In the genomic region with DNA sequence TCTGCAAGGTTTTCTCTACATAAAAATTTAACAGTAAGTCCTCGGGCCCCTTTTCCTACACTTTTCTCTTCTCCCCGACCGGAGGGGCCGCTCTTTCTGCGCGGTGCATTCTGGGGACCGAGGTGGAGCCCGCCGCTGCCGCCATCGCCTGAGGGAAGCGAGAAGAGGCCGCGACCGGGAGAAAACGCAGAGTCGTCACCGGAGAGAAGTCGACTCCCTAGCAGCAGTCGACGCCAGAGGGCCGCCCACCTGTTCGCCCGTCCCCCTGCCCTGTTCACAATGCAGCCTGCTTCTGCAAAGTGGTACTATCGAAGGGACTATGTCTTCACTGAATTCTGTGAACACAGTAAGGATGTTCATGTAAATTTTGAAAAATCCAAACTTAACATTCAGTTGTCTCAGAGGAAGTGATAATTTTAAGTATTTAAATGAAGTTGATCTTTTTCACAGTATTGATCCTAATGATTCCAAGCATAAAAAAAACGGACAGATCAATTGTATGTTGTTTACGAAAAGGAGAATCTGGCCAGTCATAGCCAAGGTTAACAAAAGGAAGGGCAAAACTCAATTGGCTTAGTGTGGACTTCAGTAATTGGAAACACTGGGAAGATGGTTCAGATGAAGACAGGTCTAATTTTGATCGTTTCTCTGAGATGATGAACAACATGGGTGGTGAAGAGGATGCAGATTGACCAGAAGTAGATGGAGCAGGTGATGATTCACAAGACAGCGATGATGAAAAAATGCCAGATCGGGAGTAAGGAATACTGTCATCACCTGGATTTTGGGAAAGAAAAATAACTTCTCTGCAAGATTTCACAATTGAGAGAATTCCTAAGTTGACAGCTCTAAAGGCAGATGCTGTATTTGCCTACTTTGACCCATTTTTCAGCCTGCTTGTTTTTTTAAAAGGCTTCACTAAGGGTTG, we compare ENCODE assay signal across 8 cellular contexts. TPM values are rescaled to one million over a fixed set of nuclear protein-coding genes. Genes with fewer than 3 reads are reported as not detected.
DNase-seq lines count a peak whose midpoint lies in the region; ATAC-seq and FAIRE-seq lines count a peak whose summit lies in the region.

No MANE protein-coding gene starts in this region.

- peak overlapping the region; percentile 30 for H3K4me3 ChIP-seq in skeletal muscle cell (ENCODE audit: low read depth, low read length)

- peak; percentile 62 for ATAC-seq in Right ventricle myocardium inferior

- FAIRE-seq in RCC 7860 (lab: Jason Lieb, UNC), result no peak

- intact Hi-C loops in Right ventricle myocardium inferior (cut with DNase I), result no loop called here

- peak; percentile 53 for DNase-seq in NCI-H1105 treated with DMSO at 0.1 percent for 48 hours (lab: John Stamatoyannopoulos, UW)
- peak; percentile 86 for DNase-seq in activated effector memory CD4-positive, alpha-beta T cell treated with anti-CD3 and anti-CD28 coated beads, Interleukin-2, amount 50 U/mL, for 16 hours
- DNase-seq in Right ventricle myocardium inferior (ENCODE audit: missing footprints), result peak; percentile 70
- DNase-seq in skeletal muscle cell (ENCODE audit: low read depth), result no peak
- DNase-seq in RCC 7860 (ENCODE audit: low spot score), result no peak
- DNase-seq in NCI-H526 treated with DMSO at 0.1 percent for 48 hours (lab: John Stamatoyannopoulos, UW), result no peak
- no peak for DNase-seq in HuH-7 (ENCODE audit: low spot score)
- DNase-seq in NCI-H1436 (lab: John Stamatoyannopoulos, UW), result no peak

RNA-seq across cellular contexts. Expression of gene ASXL2, which starts 55.8 kb away (rescaled TPM):
- total RNA-seq in Right ventricle myocardium inferior, result 21.7 TPM

Comparison
In these comparisons a context has a peak if more than half of its experiments do, and no peak if none do; other contexts are left out.
1. DNase-seq: peak in NCI-H1105 treated with DMSO at 0.1 percent for 48 hours (single experiment), activated effector memory CD4-positive, alpha-beta T cell treated with anti-CD3 and anti-CD28 coated beads, Interleukin-2, amount 50 U/mL, for 16 hours (single experiment) and Right ventricle myocardium inferior (single experiment); none in skeletal muscle cell (single experiment), RCC 7860 (single experiment), NCI-H526 treated with DMSO at 0.1 percent for 48 hours (single experiment), HuH-7 (single experiment) and NCI-H1436 (single experiment).